37 cellular contexts compared by ENCODE assay signal in genomic region chr9:69065660-69066059, GRCh38. TPM values are rescaled to one million over a fixed set of nuclear protein-coding genes. Genes with fewer than 3 reads are reported as not detected.
"Had no signal": no experiment of that assay in that cellular context is flagged by ENCODE, and none has a peak within 500 bp of the region (broad histone marks: within the 10 kb centered on the region; RNA-seq: fewer than 3 reads in every experiment).

No MANE protein-coding gene starts in this region.

- H3K9me3 Mint-ChIP-seq: activated CD4-positive, alpha-beta memory T cell treated with anti-CD3 and anti-CD28 coated beads for 36 hours; activated CD4-positive, alpha-beta T cell treated with anti-CD3 and anti-CD28 coated beads, Interleukin-2, amount 10 ng/mL, durations not matched to agents 24 days and 14 days; activated naive CD4-positive, alpha-beta T cell treated with anti-CD3 and anti-CD28 coated beads, Interleukin-2, amount 10 ng/mL, durations not matched to agents 7 days and 5 days; activated naive CD4-positive, alpha-beta T cell treated with anti-CD3 and anti-CD28 coated beads, Interleukin-2, amount 50 U/mL, for 72 hours; activated naive CD8-positive, alpha-beta T cell treated with anti-CD3 and anti-CD28 coated beads, Interleukin-2, amount 10 ng/mL, durations not matched to agents 7 days and 5 days; activated T-cell treated with anti-CD3 and anti-CD28 coated beads, Interleukin-2, amount 50 U/mL, for 24 hours; activated T-cell treated with anti-CD3 and anti-CD28 coated beads, Interleukin-2, amount 50 U/mL, for 72 hours; brain; central memory CD8-positive, alpha-beta T cell; dendritic cell treated with granulocyte-macrophage colony-stimulating factor and Interleukin-4, amounts not matched to agents 40 ng/mL and 50 ng/mL, for 4 days; T-helper 2 cell treated with Interferon-gamma antibody and Interleukin-4, amounts not matched to agents 5 μg/mL and 100 μg/mL, for 36 hours had no signal

- DNase-seq: activated CD4-positive, alpha-beta memory T cell treated with anti-CD3 and anti-CD28 coated beads for 36 hours; activated CD4-positive, alpha-beta T cell treated with anti-CD3 and anti-CD28 coated beads for 36 hours; activated CD4-positive, alpha-beta T cell treated with anti-CD3 and anti-CD28 coated beads, Interleukin-2, amount 10 ng/mL, durations not matched to agents 24 days and 14 days; activated CD4-positive, CD25-positive, alpha-beta regulatory T cell; activated CD4-positive, CD25-positive, alpha-beta regulatory T cell treated with anti-CD3 and anti-CD28 coated beads, Interleukin-2, amount 50 U/mL, for 72 hours; activated CD8-positive, alpha-beta memory T cell treated with anti-CD3 and anti-CD28 coated beads, Interleukin-2, amount 50 U/mL, for 48 hours; activated gamma-delta T cell; activated naive CD4-positive, alpha-beta T cell; activated naive CD4-positive, alpha-beta T cell treated with anti-CD3 and anti-CD28 coated beads, Interleukin-2, amount 10 ng/mL, durations not matched to agents 7 days and 5 days; activated naive CD8-positive, alpha-beta T cell treated with anti-CD3 and anti-CD28 coated beads, Interleukin-2, amount 10 ng/mL, durations not matched to agents 7 days and 5 days; activated T-cell treated with anti-CD3 and anti-CD28 coated beads for 4 hours; activated T-cell treated with anti-CD3 and anti-CD28 coated beads, Interleukin-2, amount 50 U/mL, for 24 hours; activated T-cell treated with anti-CD3 and anti-CD28 coated beads, Interleukin-2, amount 50 U/mL, for 72 hours; dorsolateral prefrontal cortex; effector memory CD4-positive, alpha-beta T cell; erythroblast; foreskin melanocyte; heart right ventricle; T-helper 1 cell; T-helper 17 cell; T1000; WERI-Rb-1 had no signal

- H3K27ac Mint-ChIP-seq: activated CD4-positive, alpha-beta memory T cell treated with anti-CD3 and anti-CD28 coated beads for 36 hours; activated CD4-positive, alpha-beta T cell treated with anti-CD3 and anti-CD28 coated beads for 36 hours; activated CD4-positive, alpha-beta T cell treated with anti-CD3 and anti-CD28 coated beads, Interleukin-2, amount 10 ng/mL, durations not matched to agents 24 days and 14 days; activated naive CD4-positive, alpha-beta T cell treated with anti-CD3 and anti-CD28 coated beads, Interleukin-2, amount 10 ng/mL, durations not matched to agents 7 days and 5 days; activated naive CD8-positive, alpha-beta T cell treated with anti-CD3 and anti-CD28 coated beads, Interleukin-2, amount 10 ng/mL, durations not matched to agents 7 days and 5 days; activated T-cell treated with anti-CD3 and anti-CD28 coated beads, Interleukin-2, amount 50 U/mL, for 24 hours; activated T-cell treated with anti-CD3 and anti-CD28 coated beads, Interleukin-2, amount 50 U/mL, for 72 hours; brain; dendritic cell treated with granulocyte-macrophage colony-stimulating factor and Interleukin-4, amounts not matched to agents 40 ng/mL and 50 ng/mL, for 4 days; T-helper 17 cell; T-helper 2 cell treated with Interferon-gamma antibody and Interleukin-4, amounts not matched to agents 5 μg/mL and 100 μg/mL, for 36 hours had no signal

- H3K9me3 ChIP-seq: ascending aorta, breast epithelium, esophagus muscularis mucosa, gastroesophageal sphincter, heart right ventricle had no signal

- H3K4me1 Mint-ChIP-seq: activated CD4-positive, alpha-beta T cell treated with anti-CD3 and anti-CD28 coated beads for 36 hours; brain; T-helper 17 cell had no signal

- H3K36me3 ChIP-seq: breast epithelium had no signal

- ATAC-seq: activated CD4-positive, alpha-beta T cell treated with anti-CD3 and anti-CD28 coated beads for 36 hours; activated naive CD4-positive, alpha-beta T cell treated with anti-CD3 and anti-CD28 coated beads, Interleukin-2, amount 50 U/mL, for 72 hours; activated T-cell treated with anti-CD3 and anti-CD28 coated beads, Interleukin-2, amount 50 U/mL, for 72 hours; gastroesophageal sphincter; heart right ventricle; T-helper 17 cell had no signal

- H3K27me3 ChIP-seq: ascending aorta, breast epithelium, cardiac muscle cell, dorsolateral prefrontal cortex, esophagus muscularis mucosa, gastroesophageal sphincter, heart right ventricle had no signal

- H3K4me1 ChIP-seq: breast epithelium had no signal

- H3K4me3 ChIP-seq: ascending aorta, breast epithelium, cardiac muscle cell, coronary artery, dorsolateral prefrontal cortex, esophagus muscularis mucosa, gastroesophageal sphincter, heart right ventricle had no signal

- H3K27ac ChIP-seq: ascending aorta, breast epithelium, cardiac muscle cell, coronary artery, dorsolateral prefrontal cortex, heart right ventricle, WERI-Rb-1 had no signal

- H3K4me3 Mint-ChIP-seq: activated CD4-positive, alpha-beta memory T cell treated with anti-CD3 and anti-CD28 coated beads for 36 hours; activated CD4-positive, alpha-beta T cell treated with anti-CD3 and anti-CD28 coated beads for 36 hours; activated CD4-positive, alpha-beta T cell treated with anti-CD3 and anti-CD28 coated beads, Interleukin-2, amount 10 ng/mL, durations not matched to agents 24 days and 14 days; activated naive CD4-positive, alpha-beta T cell treated with anti-CD3 and anti-CD28 coated beads, Interleukin-2, amount 10 ng/mL, durations not matched to agents 7 days and 5 days; activated naive CD8-positive, alpha-beta T cell treated with anti-CD3 and anti-CD28 coated beads, Interleukin-2, amount 10 ng/mL, durations not matched to agents 7 days and 5 days; activated T-cell treated with anti-CD3 and anti-CD28 coated beads, Interleukin-2, amount 50 U/mL, for 24 hours; activated T-cell treated with anti-CD3 and anti-CD28 coated beads, Interleukin-2, amount 50 U/mL, for 72 hours; brain; central memory CD8-positive, alpha-beta T cell; dendritic cell treated with granulocyte-macrophage colony-stimulating factor and Interleukin-4, amounts not matched to agents 40 ng/mL and 50 ng/mL, for 4 days; T-helper 17 cell; T-helper 2 cell treated with Interferon-gamma antibody and Interleukin-4, amounts not matched to agents 5 μg/mL and 100 μg/mL, for 36 hours had no signal

- H3K27me3 Mint-ChIP-seq: activated CD4-positive, alpha-beta memory T cell treated with anti-CD3 and anti-CD28 coated beads for 36 hours; activated CD4-positive, alpha-beta T cell treated with anti-CD3 and anti-CD28 coated beads for 36 hours; activated CD4-positive, alpha-beta T cell treated with anti-CD3 and anti-CD28 coated beads, Interleukin-2, amount 10 ng/mL, durations not matched to agents 24 days and 14 days; activated naive CD4-positive, alpha-beta T cell treated with anti-CD3 and anti-CD28 coated beads, Interleukin-2, amount 10 ng/mL, durations not matched to agents 7 days and 5 days; activated naive CD8-positive, alpha-beta T cell treated with anti-CD3 and anti-CD28 coated beads, Interleukin-2, amount 10 ng/mL, durations not matched to agents 7 days and 5 days; activated T-cell treated with anti-CD3 and anti-CD28 coated beads, Interleukin-2, amount 50 U/mL, for 24 hours; brain; central memory CD8-positive, alpha-beta T cell; dendritic cell treated with granulocyte-macrophage colony-stimulating factor and Interleukin-4, amounts not matched to agents 40 ng/mL and 50 ng/mL, for 4 days; T-helper 17 cell had no signal

RNA-seq across cellular contexts. Expression of gene FXN, which starts 30.1 kb away (rescaled TPM):
- total RNA-seq: ascending aorta had no signal

RNA-seq across cellular contexts. Expression of gene PRKACG, which starts 51.7 kb away (rescaled TPM):
- total RNA-seq: activated CD4-positive, alpha-beta memory T cell treated with anti-CD3 and anti-CD28 coated beads for 36 hours; activated CD4-positive, alpha-beta T cell treated with anti-CD3 and anti-CD28 coated beads for 36 hours; activated CD4-positive, alpha-beta T cell treated with anti-CD3 and anti-CD28 coated beads, Interleukin-2, amount 10 ng/mL, durations not matched to agents 24 days and 14 days; activated naive CD4-positive, alpha-beta T cell treated with anti-CD3 and anti-CD28 coated beads, Interleukin-2, amount 50 U/mL, for 72 hours; activated naive CD8-positive, alpha-beta T cell treated with anti-CD3 and anti-CD28 coated beads, Interleukin-2, amount 10 ng/mL, durations not matched to agents 7 days and 5 days; activated T-cell treated with anti-CD3 and anti-CD28 coated beads, Interleukin-2, amount 50 U/mL, for 72 hours; ascending aorta; breast epithelium; cardiac muscle cell; cerebellum; dorsolateral prefrontal cortex; esophagus muscularis mucosa; fibroblast of lung; fibroblast of villous mesenchyme; gastroesophageal sphincter; glomerular endothelial cell; heart right ventricle; T-helper 17 cell had no signal
- polyA plus RNA-seq: fibroblast of lung, heart right ventricle had no signal
